ENCODE assay signal across 16 cellular contexts in genomic region chr14:58662759-58663158, GRCh38. TPM values are rescaled to one million over a fixed set of nuclear protein-coding genes. Genes with fewer than 3 reads are reported as not detected.
"Had no signal": no experiment of that assay in that cellular context is flagged by ENCODE, and none has a peak within 500 bp of the region (broad histone marks: within the 10 kb centered on the region; RNA-seq: fewer than 3 reads in every experiment).

No MANE protein-coding gene starts in this region.

- H3K4me3 ChIP-seq: colonic mucosa, esophagus muscularis mucosa, mucosa of descending colon, tibial artery, uterus had no signal

- H3K4me1 Mint-ChIP-seq: stimulated activated naive B cell treated with anti-CD40 and anti-IgM and Interleukin-4, amounts not matched to agents 10 μg/mL and 1 μg/mL and 100 μg/mL, for 72 hours had no signal

- H3K36me3 Mint-ChIP-seq: natural killer cell treated with Interleukin-12 subunit alpha and Interleukin-12 subunit beta and Interleukin-15 and Interleukin-18, amount 100 ng/mL, for 72 hours; stimulated activated naive B cell treated with anti-CD40 and anti-IgM and Interleukin-4, amounts not matched to agents 10 μg/mL and 1 μg/mL and 100 μg/mL, for 72 hours had no signal

- H3K4me3 Mint-ChIP-seq: activated naive CD4-positive, alpha-beta T cell treated with anti-CD3 and anti-CD28 coated beads, Interleukin-2, amount 10 ng/mL, durations not matched to agents 7 days and 5 days; natural killer cell treated with Interleukin-12 subunit alpha and Interleukin-12 subunit beta and Interleukin-15 and Interleukin-18, amount 100 ng/mL, for 72 hours; stimulated activated naive B cell treated with anti-CD40 and anti-IgM and Interleukin-4, amounts not matched to agents 10 μg/mL and 1 μg/mL and 100 μg/mL, for 72 hours had no signal

- H3K9me3 Mint-ChIP-seq: activated naive CD4-positive, alpha-beta T cell treated with anti-CD3 and anti-CD28 coated beads, Interleukin-2, amount 10 ng/mL, durations not matched to agents 7 days and 5 days; natural killer cell treated with Interleukin-12 subunit alpha and Interleukin-12 subunit beta and Interleukin-15 and Interleukin-18, amount 100 ng/mL, for 72 hours; stimulated activated naive B cell treated with anti-CD40 and anti-IgM and Interleukin-4, amounts not matched to agents 10 μg/mL and 1 μg/mL and 100 μg/mL, for 72 hours had no signal

- H3K27me3 Mint-ChIP-seq: stimulated activated naive B cell treated with anti-CD40 and anti-IgM and Interleukin-4, amounts not matched to agents 10 μg/mL and 1 μg/mL and 100 μg/mL, for 72 hours had no signal

- DNase-seq: activated CD4-positive, alpha-beta T cell treated with anti-CD3 and anti-CD28 coated beads, Interleukin-2, amount 50 U/mL, for 48 hours; activated CD4-positive, CD25-positive, alpha-beta regulatory T cell treated with anti-CD3 and anti-CD28 coated beads, Interleukin-2, amount 50 U/mL, for 72 hours; activated naive CD4-positive, alpha-beta T cell treated with anti-CD3 and anti-CD28 coated beads, Interleukin-2, amount 10 ng/mL, durations not matched to agents 7 days and 5 days; activated T-cell treated with anti-CD3 and anti-CD28 coated beads, Interleukin-2, amount 50 U/mL, for 1 hour; amniotic stem cell; caudate nucleus; colonic mucosa; mucosa of descending colon; occipital lobe; stimulated activated CD4-positive, alpha-beta T cell treated with anti-CD3 and anti-CD28 coated beads, Interleukin-4, amount 100 ng/mL, for 1 hour; stimulated activated naive B cell treated with anti-CD40 and anti-IgM and Interleukin-4, amounts not matched to agents 10 μg/mL and 1 μg/mL and 100 μg/mL, for 72 hours; tibial artery; uterus had no signal

- H3K4me1 ChIP-seq: colonic mucosa, esophagus muscularis mucosa, uterus had no signal

- H3K27ac Mint-ChIP-seq: stimulated activated naive B cell treated with anti-CD40 and anti-IgM and Interleukin-4, amounts not matched to agents 10 μg/mL and 1 μg/mL and 100 μg/mL, for 72 hours had no signal

- H3K27me3 ChIP-seq: colonic mucosa, esophagus muscularis mucosa, tibial artery, uterus had no signal

- H3K9me3 ChIP-seq: colonic mucosa, esophagus muscularis mucosa, mucosa of descending colon, tibial artery, uterus had no signal

- H3K36me3 ChIP-seq: colonic mucosa, esophagus muscularis mucosa, tibial artery, uterus had no signal

- H3K27ac ChIP-seq: colonic mucosa, tibial artery, uterus had no signal

- ATAC-seq: left lobe of liver; natural killer cell treated with Interleukin-12 subunit alpha and Interleukin-12 subunit beta and Interleukin-15 and Interleukin-18, amount 100 ng/mL, for 72 hours; stimulated activated naive B cell treated with anti-CD40 and anti-IgM and Interleukin-4, amounts not matched to agents 10 μg/mL and 1 μg/mL and 100 μg/mL, for 72 hours had no signal

RNA-seq across cellular contexts. Expression of gene DACT1, which starts 25.0 kb away (rescaled TPM):
- total RNA-seq: natural killer cell treated with Interleukin-12 subunit alpha and Interleukin-12 subunit beta and Interleukin-15 and Interleukin-18, amount 100 ng/mL, for 72 hours had no signal
